In genomic region chr14:24429395-24430142, GRCh38 we compare ENCODE assay signal across 8 cellular contexts. TPM values are rescaled to one million over a fixed set of nuclear protein-coding genes. Genes with fewer than 3 reads are reported as not detected.
A peak's percentile ranks its signal among the peaks of the same experiment; 100 is the strongest.
DNase-seq lines count a peak whose midpoint lies in the region; ATAC-seq and TF ChIP-seq lines count a peak whose summit lies in the region.

CBLN3 (minus strand) TSS chr14:24429668; CDS start chr14:24429054, 614 bp downstream.
KHNYN (plus strand) TSS chr14:24429954; CDS start chr14:24430731, 777 bp downstream.

- DNase-seq in DMS53 (lab: John Stamatoyannopoulos, UW) (peak; percentile 92), RKO (ENCODE audit: low spot score) (peak; percentile 93), fibroblast of mammary gland (ENCODE audit: low read depth) (peak; percentile 91)
- DNase-seq in activated T-helper 1 cell treated with anti-CD3 and anti-CD28 coated beads, Interleukin-12 subunit alpha, Interleukin-12 subunit beta, Interleukin-2, Interleukin-4 antibody, amounts not matched to agents 30 ng/mL and 10 ng/mL and 1 ng/mL, durations not matched to agents 14 hours and 24 hours and 36 hours (ENCODE audit: low spot score): peak; percentile 87
- peak; percentile 92 for DNase-seq in natural killer cell treated with Interleukin-12 subunit alpha and Interleukin-12 subunit beta and Interleukin-15 and Interleukin-18, amount 100 ng/mL, for 72 hours (ENCODE audit: low spot score)
- peak; percentile 76 to 87 (median 79) for DNase-seq in stimulated activated naive CD4-positive, alpha-beta T cell (lab: John Stamatoyannopoulos, UW)

- no peaks in the 10 kb centered on the region for H3K9me3 ChIP-seq in HUES64 (ENCODE audit: insufficient read depth, low read depth, low read length)

- WGBS in HUES64: 7% methylated on average over 56 of the region's 57 CpGs

- H3K4me3 Mint-ChIP-seq in activated T-helper 1 cell treated with anti-CD3 and anti-CD28 coated beads, Interleukin-12 subunit alpha, Interleukin-12 subunit beta, Interleukin-2, Interleukin-4 antibody, amounts not matched to agents 30 ng/mL and 10 ng/mL and 1 ng/mL, durations not matched to agents 14 hours and 24 hours and 36 hours: peak within 1 kb of the TSS; percentile 92
- peak within 1 kb of the TSS; percentile 88 for H3K4me3 Mint-ChIP-seq in natural killer cell treated with Interleukin-12 subunit alpha and Interleukin-12 subunit beta and Interleukin-15 and Interleukin-18, amount 100 ng/mL, for 72 hours

- peaks cover 19% of the 10 kb centered on the region for H3K36me3 Mint-ChIP-seq in activated T-helper 1 cell treated with anti-CD3 and anti-CD28 coated beads, Interleukin-12 subunit alpha, Interleukin-12 subunit beta, Interleukin-2, Interleukin-4 antibody, amounts not matched to agents 30 ng/mL and 10 ng/mL and 1 ng/mL, durations not matched to agents 14 hours and 24 hours and 36 hours (ENCODE audit: low read depth)
- H3K36me3 Mint-ChIP-seq in natural killer cell treated with Interleukin-12 subunit alpha and Interleukin-12 subunit beta and Interleukin-15 and Interleukin-18, amount 100 ng/mL, for 72 hours: peaks cover 8% of the 10 kb centered on the region

- TF ChIP-seq CTCF in fibroblast of mammary gland (conservative IDR thresholded peaks at IDR 0.05; ENCODE audit: control insufficient read depth, insufficient read depth, low read depth, low read length): no peak

- peak within 1 kb of the TSS; percentile 84 for H3K9ac ChIP-seq in HUES64 (ENCODE audit: low read depth, low read length)

- H3K4me3 ChIP-seq in HUES64 (ENCODE audit: low read length) (peak within 1 kb of the TSS; percentile 78), fibroblast of mammary gland (ENCODE audit: control insufficient read depth, low read depth, low read length) (peak within 1 kb of the TSS; percentile 89)

- H3K27ac ChIP-seq in HUES64 (ENCODE audit: low read depth, low read length): peak within 1 kb of the TSS; percentile 86; the same call in 1 of the 2 replicates

- ATAC-seq in GM21526 (IDR thresholded peaks at IDR 0.05; ENCODE audit: low FRiP score, unreplicated experiment): peak; percentile 85
- peak; percentile 90 to 93 for ATAC-seq in natural killer cell treated with Interleukin-12 subunit alpha and Interleukin-12 subunit beta and Interleukin-15 and Interleukin-18, amount 100 ng/mL, for 72 hours

- H3K36me3 ChIP-seq in HUES64 (ENCODE audit: insufficient read depth, low read length): peaks cover 17% of the 10 kb centered on the region

- H3K27ac Mint-ChIP-seq in activated T-helper 1 cell treated with anti-CD3 and anti-CD28 coated beads, Interleukin-12 subunit alpha, Interleukin-12 subunit beta, Interleukin-2, Interleukin-4 antibody, amounts not matched to agents 30 ng/mL and 10 ng/mL and 1 ng/mL, durations not matched to agents 14 hours and 24 hours and 36 hours: peak within 1 kb of the TSS; percentile 98
- peak within 1 kb of the TSS; percentile 90 to 94 for H3K27ac Mint-ChIP-seq in natural killer cell treated with Interleukin-12 subunit alpha and Interleukin-12 subunit beta and Interleukin-15 and Interleukin-18, amount 100 ng/mL, for 72 hours

- peaks cover 10% of the 10 kb centered on the region; the same call in 1 of the 2 replicates for H3K4me1 ChIP-seq in HUES64 (ENCODE audit: insufficient read depth, low read length)

- H3K27me3 Mint-ChIP-seq in activated T-helper 1 cell treated with anti-CD3 and anti-CD28 coated beads, Interleukin-12 subunit alpha, Interleukin-12 subunit beta, Interleukin-2, Interleukin-4 antibody, amounts not matched to agents 30 ng/mL and 10 ng/mL and 1 ng/mL, durations not matched to agents 14 hours and 24 hours and 36 hours (ENCODE audit: insufficient read depth): no peaks in the 10 kb centered on the region
- H3K27me3 Mint-ChIP-seq in natural killer cell treated with Interleukin-12 subunit alpha and Interleukin-12 subunit beta and Interleukin-15 and Interleukin-18, amount 100 ng/mL, for 72 hours: no peaks in the 10 kb centered on the region

- H3K4me1 Mint-ChIP-seq in activated T-helper 1 cell treated with anti-CD3 and anti-CD28 coated beads, Interleukin-12 subunit alpha, Interleukin-12 subunit beta, Interleukin-2, Interleukin-4 antibody, amounts not matched to agents 30 ng/mL and 10 ng/mL and 1 ng/mL, durations not matched to agents 14 hours and 24 hours and 36 hours (ENCODE audit: low read depth): peaks cover 53% of the 10 kb centered on the region
- H3K4me1 Mint-ChIP-seq in natural killer cell treated with Interleukin-12 subunit alpha and Interleukin-12 subunit beta and Interleukin-15 and Interleukin-18, amount 100 ng/mL, for 72 hours (ENCODE audit: low read depth in 2 of 2): peaks cover 24 to 38% of the 10 kb centered on the region in 2 donors

- H3K27me3 ChIP-seq in HUES64 (ENCODE audit: insufficient read depth, low read length): peaks cover 11% of the 10 kb centered on the region

- no peaks in the 10 kb centered on the region for H3K9me3 Mint-ChIP-seq in activated T-helper 1 cell treated with anti-CD3 and anti-CD28 coated beads, Interleukin-12 subunit alpha, Interleukin-12 subunit beta, Interleukin-2, Interleukin-4 antibody, amounts not matched to agents 30 ng/mL and 10 ng/mL and 1 ng/mL, durations not matched to agents 14 hours and 24 hours and 36 hours
- H3K9me3 Mint-ChIP-seq in natural killer cell treated with Interleukin-12 subunit alpha and Interleukin-12 subunit beta and Interleukin-15 and Interleukin-18, amount 100 ng/mL, for 72 hours: no peaks in the 10 kb centered on the region

- intact Hi-C loops in activated T-helper 1 cell treated with anti-CD3 and anti-CD28 coated beads, Interleukin-12 subunit alpha, Interleukin-12 subunit beta, Interleukin-2, Interleukin-4 antibody, amounts not matched to agents 30 ng/mL and 10 ng/mL and 1 ng/mL, durations not matched to agents 14 hours and 24 hours and 36 hours (cut with micrococcal nuclease): loop anchor here (2.0 to 10.0 kb wide), 4 partner anchors 31 to 1897 kb away; partner anchors contain the start of genes IRF9, NYNRIN and PABPN1

RNA-seq across cellular contexts. Expression of gene CBLN3, which starts in this region (rescaled TPM):
- polyA plus RNA-seq in HUES64 (2013, experiment 1 of 2): 0.25 TPM
- 0.44 TPM for polyA plus RNA-seq in HUES64 (2013, experiment 2 of 2)
- 5.2 and 5.5 TPM in 2 replicates for total RNA-seq in activated T-helper 1 cell treated with anti-CD3 and anti-CD28 coated beads, Interleukin-12 subunit alpha, Interleukin-12 subunit beta, Interleukin-2, Interleukin-4 antibody, amounts not matched to agents 30 ng/mL and 10 ng/mL and 1 ng/mL, durations not matched to agents 14 hours and 24 hours and 36 hours
- 10 to 100 TPM in 1 of 2 donors, 1 to 10 TPM in 1; 5.3 to 10.9 TPM for total RNA-seq in natural killer cell treated with Interleukin-12 subunit alpha and Interleukin-12 subunit beta and Interleukin-15 and Interleukin-18, amount 100 ng/mL, for 72 hours

RNA-seq across cellular contexts. Expression of gene KHNYN, which starts in this region (rescaled TPM):
- polyA plus RNA-seq in HUES64 (2013, experiment 1 of 2): 11.2 TPM
- polyA plus RNA-seq in HUES64 (2013, experiment 2 of 2): 15.0 TPM
- 65.9 and 72.0 TPM in 2 replicates for total RNA-seq in activated T-helper 1 cell treated with anti-CD3 and anti-CD28 coated beads, Interleukin-12 subunit alpha, Interleukin-12 subunit beta, Interleukin-2, Interleukin-4 antibody, amounts not matched to agents 30 ng/mL and 10 ng/mL and 1 ng/mL, durations not matched to agents 14 hours and 24 hours and 36 hours
- total RNA-seq in natural killer cell treated with Interleukin-12 subunit alpha and Interleukin-12 subunit beta and Interleukin-15 and Interleukin-18, amount 100 ng/mL, for 72 hours: 10 to 100 TPM; 61.7 to 65.3 TPM

Comparison
In these comparisons a context has a peak if more than half of its experiments do, and no peak if none do; other contexts are left out.
1. Peak in every context shown above with its lines: DNase-seq, ATAC-seq, H3K4me3 ChIP-seq and H3K27ac ChIP-seq.